12 cellular contexts compared by ENCODE assay signal in the genomic region with DNA sequence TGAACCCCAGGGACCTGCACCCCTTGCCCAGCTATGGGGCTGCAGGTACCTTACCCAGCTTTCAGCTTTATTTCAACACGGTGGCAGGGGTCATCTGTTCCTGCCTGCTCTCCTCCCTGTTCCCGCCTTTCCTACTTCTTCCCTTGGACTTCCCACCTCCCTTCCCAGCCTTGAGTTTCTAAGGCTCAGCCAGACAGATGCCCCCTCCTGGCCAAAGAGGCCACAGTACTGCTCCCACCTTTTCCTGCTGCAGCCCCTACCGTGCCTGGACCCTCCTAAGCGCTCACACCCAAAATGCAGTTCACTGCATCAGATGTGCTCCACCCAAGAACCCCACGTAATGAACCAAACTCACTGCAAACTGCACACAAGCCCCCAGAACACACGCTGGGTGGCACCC. TPM values are rescaled to one million over a fixed set of nuclear protein-coding genes. Genes with fewer than 3 reads are reported as not detected.
DNase-seq lines count a peak whose midpoint lies in the region; ATAC-seq, FAIRE-seq and TF ChIP-seq lines count a peak whose summit lies in the region.
"Had no signal": no experiment of that assay in that cellular context is flagged by ENCODE, and none has a peak within 500 bp of the region (broad histone marks: within the 10 kb centered on the region; RNA-seq: fewer than 3 reads in every experiment).

No MANE protein-coding gene starts in this region.

- H3K4me2 ChIP-seq in H9 (ENCODE audit: insufficient read depth, insufficient read length, low read length) = no peak overlapping the region
- no peak overlapping the region for H3K4me2 ChIP-seq in keratinocyte (ENCODE audit: control insufficient read depth, extremely low read depth, insufficient read depth, low read depth, low read length)

- H3K9ac ChIP-seq in H9 (ENCODE audit: extremely low read depth, insufficient read length, low read length) = no peak overlapping the region
- no peak overlapping the region for H3K9ac ChIP-seq in adipocyte (ENCODE audit: low read length)
- H3K9ac ChIP-seq in keratinocyte (ENCODE audit: control insufficient read depth, extremely low read depth, insufficient read depth, low read length) = no peak overlapping the region

- FAIRE-seq in keratinocyte (lab: Jason Lieb, UNC) = no peak

- H3K79me1 ChIP-seq in H9 (ENCODE audit: insufficient read depth, low read depth, low read length, poor library complexity, severe bottlenecking) = no peaks in the 10 kb centered on the region

- DNase-seq in BE2C = peak; percentile 48
- peak; percentile 53 for DNase-seq in H9
- DNase-seq in adipocyte (ENCODE audit: low read depth) = peak; percentile 29
- no peak for DNase-seq in keratinocyte (ENCODE audit: low read depth, low spot score)
- no peak for DNase-seq in C1 segment of cervical spinal cord (lab: John Stamatoyannopoulos, UW)
- no peak for DNase-seq in activated effector memory CD4-positive, alpha-beta T cell treated with Interleukin-2 at 50 U/mL for 16 hours
- DNase-seq: activated CD4-positive, alpha-beta T cell treated with anti-CD3 and anti-CD28 coated beads for 4 hours; activated naive CD4-positive, alpha-beta T cell treated with anti-CD3 and anti-CD28 coated beads for 36 hours; SHP77; stimulated activated naive B cell treated with anti-CD40 and anti-IgM and Interleukin-4, amounts not matched to agents 10 μg/mL and 1 μg/mL and 100 μg/mL, for 72 hours had no signal

- no peaks in the 10 kb centered on the region for H3K9me3 ChIP-seq in BE2C
- no peaks in the 10 kb centered on the region for H3K9me3 ChIP-seq in H9 (ENCODE audit: control insufficient read depth, low read depth, low read length)
- no peaks in the 10 kb centered on the region for H3K9me3 ChIP-seq in adipocyte (ENCODE audit: control insufficient read depth, low read length)
- no peaks in the 10 kb centered on the region for H3K9me3 ChIP-seq in keratinocyte (ENCODE audit: control insufficient read depth, low read depth, low read length)

- no peak overlapping the region for H2AK5ac ChIP-seq in H9 (ENCODE audit: insufficient read length, low read length)

- dilution Hi-C loops in keratinocyte (cut with MboI; ENCODE audit: extremely low pct_ligation_motif_present, low sequenced_read_pairs) = no loop called here

- no peaks in the 10 kb centered on the region for H3K23me2 ChIP-seq in H9 (ENCODE audit: insufficient read length, low read depth, low read length, poor library complexity, severe bottlenecking)

- H3K4me3 Mint-ChIP-seq in H9 = no peak overlapping the region; a peak in 1 of 5 replicates
- no peak overlapping the region for H3K4me3 Mint-ChIP-seq in stimulated activated memory B cell treated with anti-CD40 and anti-IgM and Interleukin-4, amounts not matched to agents 10 μg/mL and 1 μg/mL and 100 μg/mL, for 72 hours
- H3K4me3 Mint-ChIP-seq: activated naive CD4-positive, alpha-beta T cell treated with anti-CD3 and anti-CD28 coated beads for 36 hours; stimulated activated naive B cell treated with anti-CD40 and anti-IgM and Interleukin-4, amounts not matched to agents 10 μg/mL and 1 μg/mL and 100 μg/mL, for 72 hours had no signal

- peaks cover 97% of the 10 kb centered on the region for H3K36me3 ChIP-seq in BE2C
- H3K36me3 ChIP-seq in adipocyte (ENCODE audit: control insufficient read depth, insufficient read depth, low read length, severe bottlenecking) = peaks cover 95% of the 10 kb centered on the region
- peaks cover 68 to 71% of the 10 kb centered on the region in 2 experiments for H3K36me3 ChIP-seq in keratinocyte (ENCODE audit: control insufficient read depth in 2 of 2, extremely low read depth in 1 of 2, insufficient read depth in 2 of 2, low read length in 2 of 2)

- H2BK12ac ChIP-seq in H9 (ENCODE audit: insufficient read length, low read depth, low read length) = no peak overlapping the region

- no peak overlapping the region for H2BK15ac ChIP-seq in H9 (ENCODE audit: low read depth, low read length)

- peak; percentile 54 for TF ChIP-seq CTCF in BE2C (IDR thresholded peaks at IDR 0.05; ENCODE audit: low read depth, low read length)
- TF ChIP-seq CTCF in H9 (conservative IDR thresholded peaks at IDR 0.05) = peak; percentile 69
- peak in 2 of 3 experiments; percentile 29 to 34 for TF ChIP-seq CTCF in keratinocyte (optimal IDR thresholded peaks at IDR 0.05 in 1 of 3, IDR thresholded peaks at IDR 0.05 in 1 of 3, conservative IDR thresholded peaks at IDR 0.05 in 1 of 3; ENCODE audit: extremely low read depth in 1 of 3, insufficient read depth in 2 of 3, low read length in 3 of 3)

- peaks cover 0 to 5% of the 10 kb centered on the region in 2 experiments; a peak in 1 of 4 replicates for H3K4me1 Mint-ChIP-seq in H9
- peaks cover 13% of the 10 kb centered on the region for H3K4me1 Mint-ChIP-seq in stimulated activated memory B cell treated with anti-CD40 and anti-IgM and Interleukin-4, amounts not matched to agents 10 μg/mL and 1 μg/mL and 100 μg/mL, for 72 hours

- H2BK120ac ChIP-seq in H9 (ENCODE audit: low read depth, low read length, poor library complexity, severe bottlenecking) = no peak overlapping the region

- H3K27ac ChIP-seq in H9 (ENCODE audit: insufficient read length, low read depth, low read length) (no peak overlapping the region), keratinocyte (ENCODE audit: control insufficient read depth, insufficient read depth, low read length) (no peak overlapping the region)

- peaks cover 37 to 87% (median 81%) of the 10 kb centered on the region in 3 experiments; a peak in 6 of 7 replicates for H3K36me3 Mint-ChIP-seq in H9 (ENCODE audit: insufficient read depth in 1 of 3, low read depth in 3 of 3)
- peaks cover 96% of the 10 kb centered on the region for H3K36me3 Mint-ChIP-seq in stimulated activated memory B cell treated with anti-CD40 and anti-IgM and Interleukin-4, amounts not matched to agents 10 μg/mL and 1 μg/mL and 100 μg/mL, for 72 hours

- no peak overlapping the region for H4K5ac ChIP-seq in H9 (ENCODE audit: insufficient read length, low read depth, low read length)

- H2BK20ac ChIP-seq in H9 (ENCODE audit: low read depth, low read length, poor library complexity, severe bottlenecking) = no peak overlapping the region

- WGBS in H9 (ENCODE audit: extremely low coverage, insufficient read length, low lambda C conversion rate) = no CpG with 5 or more reads among the region's 6 CpGs

- H3K4me1 ChIP-seq in BE2C (no peaks in the 10 kb centered on the region), H9 (ENCODE audit: insufficient read depth, low read length) (no peaks in the 10 kb centered on the region), adipocyte (ENCODE audit: control insufficient read depth, insufficient read depth, low read length) (no peaks in the 10 kb centered on the region), keratinocyte (ENCODE audit: control insufficient read depth, extremely low read depth, insufficient read depth, low read length) (no peaks in the 10 kb centered on the region)

- no peak overlapping the region for H3K4ac ChIP-seq in H9 (ENCODE audit: low read depth, low read length)

- H3K27me3 Mint-ChIP-seq in H9 (ENCODE audit: low read depth) = no peaks in the 10 kb centered on the region
- no peaks in the 10 kb centered on the region for H3K27me3 Mint-ChIP-seq in stimulated activated memory B cell treated with anti-CD40 and anti-IgM and Interleukin-4, amounts not matched to agents 10 μg/mL and 1 μg/mL and 100 μg/mL, for 72 hours
- H3K27me3 Mint-ChIP-seq: stimulated activated naive B cell treated with anti-CD40 and anti-IgM and Interleukin-4, amounts not matched to agents 10 μg/mL and 1 μg/mL and 100 μg/mL, for 72 hours had no signal

- no peak overlapping the region for H3K14ac ChIP-seq in H9 (ENCODE audit: insufficient read depth, low read length)

- no peaks in the 10 kb centered on the region; a peak in 2 of 5 replicates for H3K9me3 Mint-ChIP-seq in H9
- H3K9me3 Mint-ChIP-seq in stimulated activated memory B cell treated with anti-CD40 and anti-IgM and Interleukin-4, amounts not matched to agents 10 μg/mL and 1 μg/mL and 100 μg/mL, for 72 hours = no peaks in the 10 kb centered on the region
- H3K9me3 Mint-ChIP-seq: activated naive CD4-positive, alpha-beta T cell treated with anti-CD3 and anti-CD28 coated beads for 36 hours; stimulated activated naive B cell treated with anti-CD40 and anti-IgM and Interleukin-4, amounts not matched to agents 10 μg/mL and 1 μg/mL and 100 μg/mL, for 72 hours had no signal

- H4K8ac ChIP-seq in H9 (replicated peaks; ENCODE audit: insufficient read length, low read depth, low read length) = no peak overlapping the region

- H3T11ph ChIP-seq in H9 (ENCODE audit: low read length) = no peak overlapping the region

- H3K27ac Mint-ChIP-seq in H9 = no peak overlapping the region
- H3K27ac Mint-ChIP-seq in stimulated activated memory B cell treated with anti-CD40 and anti-IgM and Interleukin-4, amounts not matched to agents 10 μg/mL and 1 μg/mL and 100 μg/mL, for 72 hours = no peak overlapping the region
- H3K27ac Mint-ChIP-seq: activated naive CD4-positive, alpha-beta T cell treated with anti-CD3 and anti-CD28 coated beads for 36 hours; stimulated activated naive B cell treated with anti-CD40 and anti-IgM and Interleukin-4, amounts not matched to agents 10 μg/mL and 1 μg/mL and 100 μg/mL, for 72 hours had no signal

- no peak overlapping the region for H3K18ac ChIP-seq in H9 (ENCODE audit: insufficient read length, low read depth, low read length)

- no peak overlapping the region for H3K56ac ChIP-seq in H9 (ENCODE audit: insufficient read length, low read depth, low read length)

- H3K23ac ChIP-seq in H9 (ENCODE audit: insufficient read length, low read depth, low read length) = no peak overlapping the region

- ATAC-seq in GM21717 (IDR thresholded peaks at IDR 0.05; ENCODE audit: unreplicated experiment) = no peak
- ATAC-seq in stimulated activated memory B cell treated with anti-CD40 and anti-IgM and Interleukin-4, amounts not matched to agents 10 μg/mL and 1 μg/mL and 100 μg/mL, for 72 hours = no peak
- ATAC-seq: stimulated activated naive B cell treated with anti-CD40 and anti-IgM and Interleukin-4, amounts not matched to agents 10 μg/mL and 1 μg/mL and 100 μg/mL, for 72 hours had no signal

- no peaks in the 10 kb centered on the region for H3K79me2 ChIP-seq in H9 (ENCODE audit: insufficient read depth, low read length)
- peaks cover 5% of the 10 kb centered on the region for H3K79me2 ChIP-seq in keratinocyte (ENCODE audit: control insufficient read depth, insufficient read depth, low read length)

- no peak overlapping the region for H4K91ac ChIP-seq in H9 (ENCODE audit: insufficient read length, low read depth, low read length)

- H3K4me3 ChIP-seq in BE2C (ENCODE audit: low read depth, low read length) = no peak overlapping the region
- no peak overlapping the region for H3K4me3 ChIP-seq in adipocyte (ENCODE audit: low read length)
- H3K4me3 ChIP-seq in keratinocyte (ENCODE audit: control insufficient read depth in 2 of 3, extremely low read depth in 1 of 3, insufficient read depth in 2 of 3, low read depth in 1 of 3, low read length in 3 of 3) = no peak overlapping the region

- no peaks in the 10 kb centered on the region for H3K27me3 ChIP-seq in BE2C
- H3K27me3 ChIP-seq in H9 (ENCODE audit: insufficient read depth, low read length) = no peaks in the 10 kb centered on the region
- H3K27me3 ChIP-seq in adipocyte (replicated peaks; ENCODE audit: control insufficient read depth, insufficient read depth, low read length) = no peaks in the 10 kb centered on the region
- H3K27me3 ChIP-seq in keratinocyte (ENCODE audit: control insufficient read depth, extremely low read depth, insufficient read depth, low read length) = no peaks in the 10 kb centered on the region

- no peaks in the 10 kb centered on the region for H4K20me1 ChIP-seq in H9 (ENCODE audit: control insufficient read depth, insufficient read depth, insufficient read length)
- peaks cover 5% of the 10 kb centered on the region for H4K20me1 ChIP-seq in keratinocyte (ENCODE audit: control insufficient read depth, extremely low read depth, insufficient read depth, low read length)

- H2AFZ ChIP-seq in H9 (ENCODE audit: low read length) = no peak overlapping the region
- no peak overlapping the region for H2AFZ ChIP-seq in keratinocyte (ENCODE audit: control insufficient read depth, low read length)

- H3K9me1 ChIP-seq in keratinocyte (ENCODE audit: control insufficient read depth, extremely low read depth, insufficient read depth, low read length) = no peaks in the 10 kb centered on the region

- H2BK5ac ChIP-seq in H9 (ENCODE audit: insufficient read length, low read length) = no peak overlapping the region

RNA-seq across cellular contexts. Expression of a gene that starts 7.7 kb away (rescaled TPM):
- 253 TPM for polyA plus RNA-seq in BE2C (2012; ENCODE audit: insufficient read depth, insufficient read length, low read depth)
- total RNA-seq in H9 (2021) = 130 and 138 TPM in 2 replicates
- polyA plus RNA-seq in keratinocyte = 51.0 to 74.0 TPM (median 51.8 TPM) in 3 replicates
- polyA plus RNA-seq in keratinocyte (2011; ENCODE audit: low read depth) = 67.1 TPM
- polyA plus RNA-seq in keratinocyte (2011; cell fraction: cytosol; rRNA removed) = 36.0 and 57.5 TPM in 2 replicates
- 85.1 and 88.1 TPM in 2 replicates for polyA plus RNA-seq in keratinocyte (2011; cell fraction: nucleus; rRNA removed)
- polyA plus RNA-seq in keratinocyte (2012; ENCODE audit: low replicate concordance) = 43.6 and 94.6 TPM in 2 replicates
- polyA minus RNA-seq in keratinocyte = 74.9 to 110 TPM (median 79.2 TPM) in 3 replicates
- polyA minus RNA-seq in keratinocyte (2011; cell fraction: cytosol; rRNA and poly(A)+ RNA removed) = 114 TPM
- polyA minus RNA-seq in keratinocyte (2011; cell fraction: nucleus; rRNA and poly(A)+ RNA removed) = 55.0 and 58.8 TPM in 2 replicates

RNA-seq across cellular contexts. Expression of a gene that starts 9.0 kb away (rescaled TPM):
- 127 TPM for polyA plus RNA-seq in BE2C (2012; ENCODE audit: insufficient read depth, insufficient read length, low read depth)
- 41.4 TPM in 2 replicates for total RNA-seq in H9 (2021)
- 6.5 to 17.8 TPM (median 8.5 TPM) in 3 replicates for polyA plus RNA-seq in keratinocyte
- 2.2 TPM for polyA plus RNA-seq in keratinocyte (2011; ENCODE audit: low read depth)
- polyA plus RNA-seq in keratinocyte (2011; cell fraction: cytosol; rRNA removed) = 1.7 and 3.4 TPM in 2 replicates
- polyA plus RNA-seq in keratinocyte (2011; cell fraction: nucleus; rRNA removed) = 61.4 and 81.3 TPM in 2 replicates
- polyA plus RNA-seq in keratinocyte (2012; ENCODE audit: low replicate concordance) = 7.6 TPM in 2 replicates
- 3.6 to 4.8 TPM (median 4.2 TPM) in 3 replicates for polyA minus RNA-seq in keratinocyte
- polyA minus RNA-seq in keratinocyte (2011; cell fraction: cytosol; rRNA and poly(A)+ RNA removed) = 3.3 TPM
- 12.2 and 13.9 TPM in 2 replicates for polyA minus RNA-seq in keratinocyte (2011; cell fraction: nucleus; rRNA and poly(A)+ RNA removed)

RNA-seq across cellular contexts. Expression of a gene that starts 14.9 kb away (rescaled TPM):
- not detected for polyA plus RNA-seq in BE2C (2012; ENCODE audit: insufficient read depth, insufficient read length, low read depth)
- total RNA-seq in H9 (2021) = 2.0 and 3.0 TPM in 2 replicates
- polyA plus RNA-seq in keratinocyte = 2.5 to 4.9 TPM (median 3.8 TPM) in 3 replicates
- 4.0 TPM for polyA plus RNA-seq in keratinocyte (2011; ENCODE audit: low read depth)
- polyA plus RNA-seq in keratinocyte (2011; cell fraction: cytosol; rRNA removed) = 1.4 and 4.6 TPM in 2 replicates
- polyA plus RNA-seq in keratinocyte (2011; cell fraction: nucleus; rRNA removed) = 14.0 and 25.9 TPM in 2 replicates
- polyA plus RNA-seq in keratinocyte (2012; ENCODE audit: low replicate concordance) = 10.0 and 12.7 TPM in 2 replicates
- polyA minus RNA-seq in keratinocyte = 2.1 to 7.9 TPM (median 2.2 TPM) in 3 replicates
- polyA minus RNA-seq in keratinocyte (2011; cell fraction: cytosol; rRNA and poly(A)+ RNA removed) = 5.8 TPM
- 9.8 and 12.5 TPM in 2 replicates for polyA minus RNA-seq in keratinocyte (2011; cell fraction: nucleus; rRNA and poly(A)+ RNA removed)

RNA-seq across cellular contexts. Expression of a gene that starts 27.6 kb away (rescaled TPM):
- polyA plus RNA-seq in BE2C (2012; ENCODE audit: insufficient read depth, insufficient read length, low read depth) = 1.9 TPM
- 13.5 and 15.7 TPM in 2 replicates for total RNA-seq in H9 (2021)
- 0.03 TPM in 1 of 3 replicates, not detected in the others for polyA plus RNA-seq in keratinocyte
- polyA plus RNA-seq in keratinocyte (2011; ENCODE audit: low read depth) = not detected
- polyA plus RNA-seq in keratinocyte (2011; cell fraction: cytosol; rRNA removed) = 0.05 TPM in 1 of 2 replicates, not detected in the other
- 0.08 TPM in 1 of 2 replicates, not detected in the other for polyA plus RNA-seq in keratinocyte (2011; cell fraction: nucleus; rRNA removed)
- polyA plus RNA-seq in keratinocyte (2012; ENCODE audit: low replicate concordance) = 0.20 TPM in 1 of 2 replicates, not detected in the other
- polyA minus RNA-seq in keratinocyte = not detected in 3 replicates
- polyA minus RNA-seq in keratinocyte (2011; cell fraction: cytosol; rRNA and poly(A)+ RNA removed) = 8.2 TPM
- polyA minus RNA-seq in keratinocyte (2011; cell fraction: nucleus; rRNA and poly(A)+ RNA removed) = 0.39 and 0.95 TPM in 2 replicates
- total RNA-seq: activated naive CD4-positive, alpha-beta T cell treated with anti-CD3 and anti-CD28 coated beads for 36 hours had no signal

RNA-seq across cellular contexts. Expression of a gene that starts 30.5 kb away (rescaled TPM):
- not detected for polyA plus RNA-seq in BE2C (2012; ENCODE audit: insufficient read depth, insufficient read length, low read depth)
- not detected in 2 replicates for total RNA-seq in H9 (2021)
- not detected in 3 replicates for polyA plus RNA-seq in keratinocyte
- not detected for polyA plus RNA-seq in keratinocyte (2011; ENCODE audit: low read depth)
- not detected in 2 replicates for polyA plus RNA-seq in keratinocyte (2011; cell fraction: cytosol; rRNA removed)
- not detected in 2 replicates for polyA plus RNA-seq in keratinocyte (2011; cell fraction: nucleus; rRNA removed)
- 6.3 and 8.5 TPM in 2 replicates for polyA plus RNA-seq in keratinocyte (2012; ENCODE audit: low replicate concordance)
- not detected in 3 replicates for polyA minus RNA-seq in keratinocyte
- not detected for polyA minus RNA-seq in keratinocyte (2011; cell fraction: cytosol; rRNA and poly(A)+ RNA removed)
- polyA minus RNA-seq in keratinocyte (2011; cell fraction: nucleus; rRNA and poly(A)+ RNA removed) = not detected in 2 replicates
- total RNA-seq: activated naive CD4-positive, alpha-beta T cell treated with anti-CD3 and anti-CD28 coated beads for 36 hours had no signal

Comparison
In these comparisons a context has a peak if more than half of its experiments do, and no peak if none do; other contexts are left out.
1. DNase-seq: peak in BE2C (single experiment), H9 (single experiment) and adipocyte (single experiment); none in keratinocyte (single experiment), C1 segment of cervical spinal cord (0 of 14) and activated effector memory CD4-positive, alpha-beta T cell treated with Interleukin-2 at 50 U/mL for 16 hours (single experiment).
2. Peak in every context shown above with its lines, with median percentiles within 50 percentile points of each other: CTCF ChIP-seq.